ENCODE assay signal across 1 cellular context in genomic region chr17:59963738-59964454, GRCh38.
A peak's percentile ranks its signal among the peaks of the same experiment; 100 is the strongest.
TF ChIP-seq lines count a peak whose summit lies in the region.

No MANE protein-coding gene starts in this region.

TF ChIP-seq in HepG2, 621 proteins besides CTCF, POLR2A, EP300 and RAD21 (continued from another document and continues in another):
- TF ChIP-seq UBTF (CRISPR knock-in tag; IDR thresholded peaks at IDR 0.05) (no peak), MLXIP (CRISPR knock-in tag; IDR thresholded peaks at IDR 0.05; ENCODE audit: borderline replicate concordance) (no peak), NCOR1 (IDR thresholded peaks at IDR 0.05; ENCODE audit: borderline replicate concordance, low read length) (no peak), SRY (CRISPR knock-in tag; IDR thresholded peaks at IDR 0.05) (0 out of 2 replicates have a peak, but pooled peaks have one; percentile 1), ZFAT (CRISPR knock-in tag; conservative IDR thresholded peaks at IDR 0.05) (no peak), YEATS4 (CRISPR knock-in tag; IDR thresholded peaks at IDR 0.05; ENCODE audit: borderline replicate concordance) (no peak), ZNF3 (CRISPR knock-in tag; IDR thresholded peaks at IDR 0.05) (no peak), NR2F2 (IDR thresholded peaks at IDR 0.05; ENCODE audit: borderline replicate concordance, low read depth) (no peak), NR2F6 (IDR thresholded peaks at IDR 0.05) (no peak), NR2F6 (CRISPR knock-in tag; IDR thresholded peaks at IDR 0.05) (no peak), RFXAP (CRISPR knock-in tag; IDR thresholded peaks at IDR 0.05; ENCODE audit: borderline replicate concordance) (no peak), ZNF572 (CRISPR knock-in tag; IDR thresholded peaks at IDR 0.05) (no peak), ZHX2 (IDR thresholded peaks at IDR 0.05; ENCODE audit: low read depth) (no peak), ZHX2 (CRISPR knock-in tag; IDR thresholded peaks at IDR 0.05; ENCODE audit: borderline replicate concordance) (0 out of 2 replicates have a peak, but pooled peaks have one; percentile 11), TCF12 (IDR thresholded peaks at IDR 0.05) (no peak), TCF12 (CRISPR knock-in tag; IDR thresholded peaks at IDR 0.05) (no peak; the same call in 1 of the 2 replicates), ZNF282 (IDR thresholded peaks at IDR 0.05; ENCODE audit: partially characterized antibody) (no peak), ZSCAN20 (CRISPR knock-in tag; IDR thresholded peaks at IDR 0.05; ENCODE audit: borderline replicate concordance) (no peak), ZNF746 (CRISPR knock-in tag; IDR thresholded peaks at IDR 0.05) (no peak), KAT8 (CRISPR knock-in tag; IDR thresholded peaks at IDR 0.05) (no peak), ATF7-NPFF (CRISPR knock-in tag; IDR thresholded peaks at IDR 0.05; ENCODE audit: low read depth) (no peak), ZNF737 (CRISPR knock-in tag; IDR thresholded peaks at IDR 0.05; ENCODE audit: borderline replicate concordance) (no peak), RFX3 (CRISPR knock-in tag; IDR thresholded peaks at IDR 0.05) (no peak), ZNF451 (CRISPR knock-in tag; IDR thresholded peaks at IDR 0.05) (no peak), ZNF891 (CRISPR knock-in tag; IDR thresholded peaks at IDR 0.05) (0 out of 2 replicates have a peak, but pooled peaks have one; percentile 7), ZBTB49 (CRISPR knock-in tag; IDR thresholded peaks at IDR 0.05; ENCODE audit: borderline replicate concordance) (no peak), ZFP37 (CRISPR knock-in tag; IDR thresholded peaks at IDR 0.05; ENCODE audit: borderline replicate concordance) (no peak), JUND (CRISPR knock-in tag; IDR thresholded peaks at IDR 0.05) (no peak), STAT5B (CRISPR knock-in tag; IDR thresholded peaks at IDR 0.05) (no peak), KMT2A (CRISPR knock-in tag; IDR thresholded peaks at IDR 0.05) (peak; percentile 46), ERF (CRISPR knock-in tag; IDR thresholded peaks at IDR 0.05) (no peak), PPARG (CRISPR knock-in tag; conservative IDR thresholded peaks at IDR 0.05) (no peak), MED8 (CRISPR knock-in tag; IDR thresholded peaks at IDR 0.05; ENCODE audit: insufficient replicate concordance) (no peak)
- TF ChIP-seq, protein P1, sequence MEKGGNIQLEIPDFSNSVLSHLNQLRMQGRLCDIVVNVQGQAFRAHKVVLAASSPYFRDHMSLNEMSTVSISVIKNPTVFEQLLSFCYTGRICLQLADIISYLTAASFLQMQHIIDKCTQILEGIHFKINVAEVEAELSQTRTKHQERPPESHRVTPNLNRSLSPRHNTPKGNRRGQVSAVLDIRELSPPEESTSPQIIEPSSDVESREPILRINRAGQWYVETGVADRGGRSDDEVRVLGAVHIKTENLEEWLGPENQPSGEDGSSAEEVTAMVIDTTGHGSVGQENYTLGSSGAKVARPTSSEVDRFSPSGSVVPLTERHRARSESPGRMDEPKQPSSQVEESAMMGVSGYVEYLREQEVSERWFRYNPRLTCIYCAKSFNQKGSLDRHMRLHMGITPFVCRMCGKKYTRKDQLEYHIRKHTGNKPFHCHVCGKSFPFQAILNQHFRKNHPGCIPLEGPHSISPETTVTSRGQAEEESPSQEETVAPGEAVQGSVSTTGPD (CRISPR knock-in tag; IDR thresholded peaks at IDR 0.05): no peak
- TF ChIP-seq, protein P2, sequence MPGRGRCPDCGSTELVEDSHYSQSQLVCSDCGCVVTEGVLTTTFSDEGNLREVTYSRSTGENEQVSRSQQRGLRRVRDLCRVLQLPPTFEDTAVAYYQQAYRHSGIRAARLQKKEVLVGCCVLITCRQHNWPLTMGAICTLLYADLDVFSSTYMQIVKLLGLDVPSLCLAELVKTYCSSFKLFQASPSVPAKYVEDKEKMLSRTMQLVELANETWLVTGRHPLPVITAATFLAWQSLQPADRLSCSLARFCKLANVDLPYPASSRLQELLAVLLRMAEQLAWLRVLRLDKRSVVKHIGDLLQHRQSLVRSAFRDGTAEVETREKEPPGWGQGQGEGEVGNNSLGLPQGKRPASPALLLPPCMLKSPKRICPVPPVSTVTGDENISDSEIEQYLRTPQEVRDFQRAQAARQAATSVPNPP (CRISPR knock-in tag; IDR thresholded peaks at IDR 0.05): no peak
- TF ChIP-seq, protein P3, sequence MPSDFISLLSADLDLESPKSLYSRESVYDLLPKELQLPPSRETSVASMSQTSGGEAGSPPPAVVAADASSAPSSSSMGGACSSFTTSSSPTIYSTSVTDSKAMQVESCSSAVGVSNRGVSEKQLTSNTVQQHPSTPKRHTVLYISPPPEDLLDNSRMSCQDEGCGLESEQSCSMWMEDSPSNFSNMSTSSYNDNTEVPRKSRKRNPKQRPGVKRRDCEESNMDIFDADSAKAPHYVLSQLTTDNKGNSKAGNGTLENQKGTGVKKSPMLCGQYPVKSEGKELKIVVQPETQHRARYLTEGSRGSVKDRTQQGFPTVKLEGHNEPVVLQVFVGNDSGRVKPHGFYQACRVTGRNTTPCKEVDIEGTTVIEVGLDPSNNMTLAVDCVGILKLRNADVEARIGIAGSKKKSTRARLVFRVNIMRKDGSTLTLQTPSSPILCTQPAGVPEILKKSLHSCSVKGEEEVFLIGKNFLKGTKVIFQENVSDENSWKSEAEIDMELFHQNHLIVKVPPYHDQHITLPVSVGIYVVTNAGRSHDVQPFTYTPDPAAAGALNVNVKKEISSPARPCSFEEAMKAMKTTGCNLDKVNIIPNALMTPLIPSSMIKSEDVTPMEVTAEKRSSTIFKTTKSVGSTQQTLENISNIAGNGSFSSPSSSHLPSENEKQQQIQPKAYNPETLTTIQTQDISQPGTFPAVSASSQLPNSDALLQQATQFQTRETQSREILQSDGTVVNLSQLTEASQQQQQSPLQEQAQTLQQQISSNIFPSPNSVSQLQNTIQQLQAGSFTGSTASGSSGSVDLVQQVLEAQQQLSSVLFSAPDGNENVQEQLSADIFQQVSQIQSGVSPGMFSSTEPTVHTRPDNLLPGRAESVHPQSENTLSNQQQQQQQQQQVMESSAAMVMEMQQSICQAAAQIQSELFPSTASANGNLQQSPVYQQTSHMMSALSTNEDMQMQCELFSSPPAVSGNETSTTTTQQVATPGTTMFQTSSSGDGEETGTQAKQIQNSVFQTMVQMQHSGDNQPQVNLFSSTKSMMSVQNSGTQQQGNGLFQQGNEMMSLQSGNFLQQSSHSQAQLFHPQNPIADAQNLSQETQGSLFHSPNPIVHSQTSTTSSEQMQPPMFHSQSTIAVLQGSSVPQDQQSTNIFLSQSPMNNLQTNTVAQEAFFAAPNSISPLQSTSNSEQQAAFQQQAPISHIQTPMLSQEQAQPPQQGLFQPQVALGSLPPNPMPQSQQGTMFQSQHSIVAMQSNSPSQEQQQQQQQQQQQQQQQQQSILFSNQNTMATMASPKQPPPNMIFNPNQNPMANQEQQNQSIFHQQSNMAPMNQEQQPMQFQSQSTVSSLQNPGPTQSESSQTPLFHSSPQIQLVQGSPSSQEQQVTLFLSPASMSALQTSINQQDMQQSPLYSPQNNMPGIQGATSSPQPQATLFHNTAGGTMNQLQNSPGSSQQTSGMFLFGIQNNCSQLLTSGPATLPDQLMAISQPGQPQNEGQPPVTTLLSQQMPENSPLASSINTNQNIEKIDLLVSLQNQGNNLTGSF (CRISPR knock-in tag; IDR thresholded peaks at IDR 0.05): no peak
- TF ChIP-seq, protein P4, sequence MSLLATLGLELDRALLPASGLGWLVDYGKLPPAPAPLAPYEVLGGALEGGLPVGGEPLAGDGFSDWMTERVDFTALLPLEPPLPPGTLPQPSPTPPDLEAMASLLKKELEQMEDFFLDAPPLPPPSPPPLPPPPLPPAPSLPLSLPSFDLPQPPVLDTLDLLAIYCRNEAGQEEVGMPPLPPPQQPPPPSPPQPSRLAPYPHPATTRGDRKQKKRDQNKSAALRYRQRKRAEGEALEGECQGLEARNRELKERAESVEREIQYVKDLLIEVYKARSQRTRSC (CRISPR knock-in tag; IDR thresholded peaks at IDR 0.05; ENCODE audit: low read depth): no peak
